ENCODE assay signal across 2 cellular contexts in genomic region chr13:97932006-97932405, GRCh38.
TF ChIP-seq lines count a peak whose summit lies in the region.

No MANE protein-coding gene starts in this region.

TF ChIP-seq in HEK293, 187 proteins besides CTCF, POLR2A, EP300 and RAD21:
- TF ChIP-seq ATF2 (tag by site-specific recombination; IDR thresholded peaks at IDR 0.05; ENCODE audit: low read depth) (peak; percentile 54; the same call in 1 of the 2 replicates), ZNF610 (tag by site-specific recombination; IDR thresholded peaks at IDR 0.05; ENCODE audit: borderline replicate concordance) (no peak)
- TF ChIP-seq, protein P1, sequence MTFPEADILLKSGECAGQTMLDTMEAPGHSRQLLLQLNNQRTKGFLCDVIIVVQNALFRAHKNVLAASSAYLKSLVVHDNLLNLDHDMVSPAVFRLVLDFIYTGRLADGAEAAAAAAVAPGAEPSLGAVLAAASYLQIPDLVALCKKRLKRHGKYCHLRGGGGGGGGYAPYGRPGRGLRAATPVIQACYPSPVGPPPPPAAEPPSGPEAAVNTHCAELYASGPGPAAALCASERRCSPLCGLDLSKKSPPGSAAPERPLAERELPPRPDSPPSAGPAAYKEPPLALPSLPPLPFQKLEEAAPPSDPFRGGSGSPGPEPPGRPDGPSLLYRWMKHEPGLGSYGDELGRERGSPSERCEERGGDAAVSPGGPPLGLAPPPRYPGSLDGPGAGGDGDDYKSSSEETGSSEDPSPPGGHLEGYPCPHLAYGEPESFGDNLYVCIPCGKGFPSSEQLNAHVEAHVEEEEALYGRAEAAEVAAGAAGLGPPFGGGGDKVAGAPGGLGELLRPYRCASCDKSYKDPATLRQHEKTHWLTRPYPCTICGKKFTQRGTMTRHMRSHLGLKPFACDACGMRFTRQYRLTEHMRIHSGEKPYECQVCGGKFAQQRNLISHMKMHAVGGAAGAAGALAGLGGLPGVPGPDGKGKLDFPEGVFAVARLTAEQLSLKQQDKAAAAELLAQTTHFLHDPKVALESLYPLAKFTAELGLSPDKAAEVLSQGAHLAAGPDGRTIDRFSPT (tag by site-specific recombination; IDR thresholded peaks at IDR 0.05) = no peak

TF ChIP-seq in K562, 482 proteins besides CTCF, POLR2A, EP300 and RAD21 (continued from another document):
- TF ChIP-seq ATF7 (IDR thresholded peaks at IDR 0.05) = peak; percentile 18; the same call in 1 of the 2 replicates
